In genomic region chr3:4988815-4989648, GRCh38 we compare ENCODE assay signal across 1 cellular context.
TF ChIP-seq lines count a peak whose summit lies in the region.

No MANE protein-coding gene starts in this region.

TF ChIP-seq in H1, 55 proteins besides CTCF, POLR2A, EP300 and RAD21 (continued from another document):
- TF ChIP-seq ATF2 (IDR thresholded peaks at IDR 0.05; ENCODE audit: low read length): no peak
- TF ChIP-seq TAF7 (optimal IDR thresholded peaks at IDR 0.05; ENCODE audit: borderline replicate concordance, low read depth, low read length): no peak
- no peak for TF ChIP-seq SRF (IDR thresholded peaks at IDR 0.05; ENCODE audit: low read depth, low read length)
- TF ChIP-seq CEBPB (IDR thresholded peaks at IDR 0.05; ENCODE audit: low read depth, low read length): no peak
- no peak for TF ChIP-seq CHD1 (IDR thresholded peaks at IDR 0.05; ENCODE audit: low read depth, low read length)
